ENCODE assay signal across 10 cellular contexts in the genomic region with DNA sequence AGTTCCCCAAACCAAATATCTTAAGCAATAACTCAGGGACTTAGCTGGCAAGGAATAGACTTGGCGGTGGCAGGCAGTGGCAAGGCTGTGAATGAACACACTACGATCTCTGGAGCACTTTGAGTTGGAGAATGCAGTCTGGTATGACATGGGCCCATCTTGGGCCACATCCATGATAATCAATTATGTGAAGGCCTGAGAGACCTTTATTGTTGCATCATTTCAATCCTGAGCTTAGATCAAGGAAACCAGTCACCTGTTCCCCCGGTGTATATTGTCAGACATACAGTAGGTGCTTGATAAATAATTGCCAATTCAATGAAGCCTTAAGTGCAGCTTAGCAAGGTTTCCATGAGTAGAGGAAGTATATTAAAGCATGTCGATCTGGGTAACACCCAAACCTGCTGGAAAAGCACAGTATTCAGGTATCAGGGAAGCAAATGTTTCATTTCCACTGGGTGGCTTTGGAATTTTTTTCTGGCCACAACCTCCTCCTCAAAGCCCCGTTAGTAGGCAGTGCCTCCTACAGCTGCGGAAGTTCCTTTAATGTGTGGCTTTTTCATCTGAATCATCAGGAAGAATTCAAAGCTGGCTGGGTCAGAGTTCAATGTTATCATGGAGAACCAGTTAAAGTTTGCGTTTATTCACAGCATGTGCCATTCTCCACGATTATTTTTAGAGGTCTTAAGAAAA. TPM values are rescaled to one million over a fixed set of nuclear protein-coding genes. Genes with fewer than 3 reads are reported as not detected.
DNase-seq lines count a peak whose midpoint lies in the region; ATAC-seq and TF ChIP-seq lines count a peak whose summit lies in the region.
"Had no signal": no experiment of that assay in that cellular context is flagged by ENCODE, and none has a peak within 500 bp of the region (broad histone marks: within the 10 kb centered on the region; RNA-seq: fewer than 3 reads in every experiment).

No MANE protein-coding gene starts in this region.

- H3K9me3 ChIP-seq in right atrium auricular region (no peaks in the 10 kb centered on the region), upper lobe of right lung (no peaks in the 10 kb centered on the region), stomach (no peaks in the 10 kb centered on the region)

- DNase-seq in cardiac septum (ENCODE audit: low spot score) = peak; percentile 4
- no peak for DNase-seq in right atrium auricular region (ENCODE audit: low spot score)
- DNase-seq in SKM-1 (lab: John Stamatoyannopoulos, UW; ENCODE audit: unreplicated experiment) = peak; percentile 11
- DNase-seq in fibroblast of mammary gland (ENCODE audit: low read depth) = peak; percentile 72
- DNase-seq in upper lobe of right lung = no peak
- no peak for DNase-seq in GM19240 (ENCODE audit: insufficient read length, low spot score)
- no peak for DNase-seq in stomach
- DNase-seq: DMS79 treated with DMSO at 0.1 percent for 48 hours had no signal

- TF ChIP-seq EP300 in stomach (IDR thresholded peaks at IDR 0.05) = no peak

- H3K4me3 ChIP-seq in right atrium auricular region (no peak overlapping the region), fibroblast of mammary gland (ENCODE audit: control insufficient read depth, low read depth, low read length) (no peak overlapping the region), upper lobe of right lung (no peak overlapping the region), stomach (no peak overlapping the region)
- H3K4me3 ChIP-seq: lung had no signal

- no peak for TF ChIP-seq CTCF in right atrium auricular region (IDR thresholded peaks at IDR 0.05)
- no peak for TF ChIP-seq CTCF in fibroblast of mammary gland (conservative IDR thresholded peaks at IDR 0.05; ENCODE audit: control insufficient read depth, insufficient read depth, low read depth, low read length)
- TF ChIP-seq CTCF in upper lobe of right lung (IDR thresholded peaks at IDR 0.05) = no peak
- no peak for TF ChIP-seq CTCF in stomach (IDR thresholded peaks at IDR 0.05)

- TF ChIP-seq POLR2A in stomach (IDR thresholded peaks at IDR 0.05) = no peak

- H3K27me3 ChIP-seq in right atrium auricular region = no peaks in the 10 kb centered on the region
- no peaks in the 10 kb centered on the region for H3K27me3 ChIP-seq in upper lobe of right lung
- H3K27me3 ChIP-seq in stomach = no peaks in the 10 kb centered on the region

- ATAC-seq in upper lobe of right lung = peak; percentile 47
- ATAC-seq in HG02588 (IDR thresholded peaks at IDR 0.05; ENCODE audit: unreplicated experiment) = no peak

- 37 to 42% (median 38%) methylated on average over 8 of the region's 8 CpGs for WGBS in stomach, 5 donors

- no peaks in the 10 kb centered on the region for H3K36me3 ChIP-seq in right atrium auricular region
- no peaks in the 10 kb centered on the region for H3K36me3 ChIP-seq in upper lobe of right lung
- peaks cover 0 to 5% (median 0%) of the 10 kb centered on the region in 4 donors for H3K36me3 ChIP-seq in stomach

- H3K27ac ChIP-seq in right atrium auricular region (no peak overlapping the region), upper lobe of right lung (peak overlapping the region; percentile 40), stomach (peak overlapping the region in 2 of 5 donors; percentile 29 to 45)

- intact Hi-C loops in cardiac septum (cut with DNase I) (no loop called here), upper lobe of right lung (cut with DNase I) (no loop called here), stomach (cut with DNase I; ENCODE audit: low total_unique reads) (no loop called here)

- peaks cover 0 to 12% of the 10 kb centered on the region in 2 donors for H3K4me1 ChIP-seq in right atrium auricular region
- peaks cover 45% of the 10 kb centered on the region for H3K4me1 ChIP-seq in upper lobe of right lung
- peaks cover 0 to 21% (median 0%) of the 10 kb centered on the region in 4 donors for H3K4me1 ChIP-seq in stomach

RNA-seq across cellular contexts. Expression of a gene that starts 10.2 kb away (rescaled TPM):
- total RNA-seq in cardiac septum = 0.30 TPM
- total RNA-seq in right atrium auricular region = 1 to 10 TPM; 2.0 to 2.4 TPM
- 40.2 TPM for total RNA-seq in upper lobe of right lung
- total RNA-seq in stomach = 1 to 10 TPM in 3 of 5 donors, under 1 TPM in 1, not detected in 1; 0.45 to 8.2 (median 4.2) TPM
- 1 to 10 TPM in 1 of 3 donors, under 1 TPM in 2; 0.23 to 1.6 (median 0.76) TPM for polyA plus RNA-seq in stomach

RNA-seq across cellular contexts. Expression of a gene that starts 29.8 kb away (rescaled TPM):
- total RNA-seq in cardiac septum (15.3 TPM), right atrium auricular region (10 to 100 TPM; 16.4 to 22.8 TPM), upper lobe of right lung (27.8 TPM), stomach (10 to 100 TPM in 4 of 5 donors, 1 to 10 TPM in 1; 9.3 to 86.2 (median 23.9) TPM)
- 10 to 100 TPM in 1 of 3 donors, 1 to 10 TPM in 2; 7.1 to 12.8 (median 8.7) TPM for polyA plus RNA-seq in stomach

RNA-seq across cellular contexts. Expression of a gene that starts 30.3 kb away (rescaled TPM):
- 3.2 TPM for total RNA-seq in cardiac septum
- total RNA-seq in right atrium auricular region = 1 to 10 TPM; 2.0 to 7.6 TPM
- 1.5 TPM for total RNA-seq in upper lobe of right lung
- 10 to 100 TPM in 2 of 5 donors, 1 to 10 TPM in 2, under 1 TPM in 1; 0.45 to 27.7 (median 7.0) TPM for total RNA-seq in stomach
- 1 to 10 TPM; 5.1 to 8.3 (median 6.7) TPM for polyA plus RNA-seq in stomach

RNA-seq across cellular contexts. Expression of a gene that starts 46.1 kb away (rescaled TPM):
- total RNA-seq in cardiac septum (76.0 TPM), right atrium auricular region (10 to 100 TPM; 48.6 to 49.4 TPM), upper lobe of right lung (77.4 TPM), stomach (10 to 100 TPM in 3 of 5 donors, 1 to 10 TPM in 2; 5.5 to 62.5 (median 32.9) TPM)
- 10 to 100 TPM; 58.5 to 87.5 (median 62.9) TPM for polyA plus RNA-seq in stomach

Comparison
In these comparisons a context has a peak if more than half of its experiments do, and no peak if none do; other contexts are left out.
1. DNase-seq: peak in cardiac septum (single experiment), SKM-1 (single experiment) and fibroblast of mammary gland (single experiment); none in right atrium auricular region (single experiment), upper lobe of right lung (single experiment), GM19240 (single experiment) and stomach (single experiment).